Comparison of ENCODE assay signal across 23 cellular contexts in genomic region chr5:78550891-78551290, GRCh38.
A peak's percentile ranks its signal among the peaks of the same experiment; 100 is the strongest.
DNase-seq lines count a peak whose midpoint lies in the region; ATAC-seq and TF ChIP-seq lines count a peak whose summit lies in the region.
"Had no signal": no experiment of that assay in that cellular context is flagged by ENCODE, and none has a peak within 500 bp of the region (broad histone marks: within the 10 kb centered on the region; RNA-seq: fewer than 3 reads in every experiment).

No MANE protein-coding gene starts in this region.

- H3K36me3 ChIP-seq in SJSA1 (no peaks in the 10 kb centered on the region), lower lobe of right lung (no peaks in the 10 kb centered on the region)
- H3K36me3 ChIP-seq: left ventricle myocardium inferior had no signal

- TF ChIP-seq CTCF in fibroblast of mammary gland (conservative IDR thresholded peaks at IDR 0.05; ENCODE audit: control insufficient read depth, insufficient read depth, low read depth, low read length) (no peak), lower lobe of right lung (IDR thresholded peaks at IDR 0.05) (no peak)

- H3K36me3 Mint-ChIP-seq in stimulated activated naive B cell treated with anti-CD40 and anti-IgM and Interleukin-4, amounts not matched to agents 10 μg/mL and 1 μg/mL and 100 μg/mL, for 72 hours = peaks cover 2 to 8% of the 10 kb centered on the region in 2 donors
- H3K36me3 Mint-ChIP-seq: activated naive CD8-positive, alpha-beta T cell treated with anti-CD3 and anti-CD28 coated beads, Interleukin-2, amount 10 ng/mL, durations not matched to agents 7 days and 5 days; CD8-positive, alpha-beta memory T cell had no signal

- peaks cover 55% of the 10 kb centered on the region for H3K4me1 ChIP-seq in SJSA1 (replicated peaks)
- H3K4me1 ChIP-seq in lower lobe of right lung = peaks cover 23% of the 10 kb centered on the region

- no peaks in the 10 kb centered on the region for H3K27me3 Mint-ChIP-seq in stimulated activated naive B cell treated with anti-CD40 and anti-IgM and Interleukin-4, amounts not matched to agents 10 μg/mL and 1 μg/mL and 100 μg/mL, for 72 hours

- H3K4me3 ChIP-seq in SJSA1 (no peak overlapping the region), fibroblast of mammary gland (ENCODE audit: control insufficient read depth, low read depth, low read length) (no peak overlapping the region), lower lobe of right lung (no peak overlapping the region)
- H3K4me3 ChIP-seq: left ventricle myocardium inferior had no signal

- peak overlapping the region in 1 of 2 donors; percentile 21 for H3K4me3 Mint-ChIP-seq in stimulated activated naive B cell treated with anti-CD40 and anti-IgM and Interleukin-4, amounts not matched to agents 10 μg/mL and 1 μg/mL and 100 μg/mL, for 72 hours
- H3K4me3 Mint-ChIP-seq: activated naive CD8-positive, alpha-beta T cell treated with anti-CD3 and anti-CD28 coated beads, Interleukin-2, amount 10 ng/mL, durations not matched to agents 7 days and 5 days; CD8-positive, alpha-beta memory T cell had no signal

- H3K27me3 ChIP-seq in SJSA1 (replicated peaks) (no peaks in the 10 kb centered on the region), lower lobe of right lung (ENCODE audit: low read depth) (no peaks in the 10 kb centered on the region)
- H3K27me3 ChIP-seq: foreskin keratinocyte had no signal

- peak overlapping the region; percentile 75 for H3K27ac Mint-ChIP-seq in stimulated activated naive B cell treated with anti-CD40 and anti-IgM and Interleukin-4, amounts not matched to agents 10 μg/mL and 1 μg/mL and 100 μg/mL, for 72 hours
- H3K27ac Mint-ChIP-seq: activated naive CD8-positive, alpha-beta T cell treated with anti-CD3 and anti-CD28 coated beads, Interleukin-2, amount 10 ng/mL, durations not matched to agents 7 days and 5 days; activated T-helper 2 cell treated with anti-CD3 and anti-CD28 coated beads, Interferon-gamma antibody, Interleukin-2, Interleukin-4, amounts not matched to agents 10 μg/mL and 5 μg/mL and 100 μg/mL, durations not matched to agents 14 hours and 24 hours and 36 hours; CD8-positive, alpha-beta memory T cell had no signal

- DNase-seq in ELR (ENCODE audit: low read depth) (peak; percentile 47), SJSA1 (ENCODE audit: low read depth in 1 of 2, low spot score in 2 of 2) (peak in 1 of 2 experiments; percentile 74), fibroblast of mammary gland (ENCODE audit: low read depth) (peak; percentile 77), lower lobe of right lung (no peak), NCI-H446 treated with DMSO at 0.1 percent for 48 hours (lab: John Stamatoyannopoulos, UW) (no peak)
- no peak for DNase-seq in stimulated activated naive B cell treated with anti-CD40 and anti-IgM and Interleukin-4, amounts not matched to agents 10 μg/mL and 1 μg/mL and 100 μg/mL, for 72 hours
- DNase-seq: activated CD4-positive, alpha-beta T cell treated with anti-CD3 and anti-CD28 coated beads, Interleukin-2, amount 50 U/mL, for 1 hour; activated naive CD8-positive, alpha-beta T cell treated with anti-CD3 and anti-CD28 coated beads, Interleukin-2, amount 10 ng/mL, durations not matched to agents 7 days and 5 days; AML-193; CD8-positive, alpha-beta memory T cell; cortex of kidney; DMS153; foreskin keratinocyte; left ventricle myocardium inferior; midbrain; NCI-H146; NCI-H2171; NCI-H69; SK-N-SH; WERI-Rb-1 had no signal

- peaks cover 0 to 3% of the 10 kb centered on the region in 2 donors for H3K9me3 Mint-ChIP-seq in stimulated activated naive B cell treated with anti-CD40 and anti-IgM and Interleukin-4, amounts not matched to agents 10 μg/mL and 1 μg/mL and 100 μg/mL, for 72 hours
- H3K9me3 Mint-ChIP-seq: activated naive CD8-positive, alpha-beta T cell treated with anti-CD3 and anti-CD28 coated beads, Interleukin-2, amount 10 ng/mL, durations not matched to agents 7 days and 5 days; activated T-helper 2 cell treated with anti-CD3 and anti-CD28 coated beads, Interferon-gamma antibody, Interleukin-2, Interleukin-4, amounts not matched to agents 10 μg/mL and 5 μg/mL and 100 μg/mL, durations not matched to agents 14 hours and 24 hours and 36 hours; CD8-positive, alpha-beta memory T cell had no signal

- H3K27ac ChIP-seq in SJSA1 (peak overlapping the region; percentile 66), lower lobe of right lung (no peak overlapping the region)
- H3K27ac ChIP-seq: foreskin keratinocyte, left ventricle myocardium inferior, WERI-Rb-1 had no signal

- peak in 1 of 2 donors; percentile 38 for ATAC-seq in stimulated activated naive B cell treated with anti-CD40 and anti-IgM and Interleukin-4, amounts not matched to agents 10 μg/mL and 1 μg/mL and 100 μg/mL, for 72 hours (replicated peaks)
- ATAC-seq in HG02642 (IDR thresholded peaks at IDR 0.05; ENCODE audit: poor library complexity, unreplicated experiment) (no peak), lower lobe of right lung (no peak), HG03469 (IDR thresholded peaks at IDR 0.05; ENCODE audit: unreplicated experiment) (no peak)
- ATAC-seq: foreskin keratinocyte had no signal

- peaks cover 33 to 58% of the 10 kb centered on the region in 2 donors for H3K4me1 Mint-ChIP-seq in stimulated activated naive B cell treated with anti-CD40 and anti-IgM and Interleukin-4, amounts not matched to agents 10 μg/mL and 1 μg/mL and 100 μg/mL, for 72 hours

- H3K9me3 ChIP-seq in SJSA1 (replicated peaks) = no peaks in the 10 kb centered on the region
- H3K9me3 ChIP-seq in lower lobe of right lung = no peaks in the 10 kb centered on the region
- H3K9me3 ChIP-seq: left ventricle myocardium inferior, SK-N-SH had no signal

- intact Hi-C loops in lower lobe of right lung (cut with DNase I) = no loop called here

Comparison
In these comparisons a context has a peak if more than half of its experiments do, and no peak if none do; other contexts are left out.
1. DNase-seq: peak in ELR (single experiment) and fibroblast of mammary gland (single experiment); none in stimulated activated naive B cell treated with anti-CD40 and anti-IgM and Interleukin-4, amounts not matched to agents 10 μg/mL and 1 μg/mL and 100 μg/mL, for 72 hours (single experiment), lower lobe of right lung (single experiment) and NCI-H446 treated with DMSO at 0.1 percent for 48 hours (single experiment).